26 cellular contexts compared by ENCODE assay signal in the genomic region with DNA sequence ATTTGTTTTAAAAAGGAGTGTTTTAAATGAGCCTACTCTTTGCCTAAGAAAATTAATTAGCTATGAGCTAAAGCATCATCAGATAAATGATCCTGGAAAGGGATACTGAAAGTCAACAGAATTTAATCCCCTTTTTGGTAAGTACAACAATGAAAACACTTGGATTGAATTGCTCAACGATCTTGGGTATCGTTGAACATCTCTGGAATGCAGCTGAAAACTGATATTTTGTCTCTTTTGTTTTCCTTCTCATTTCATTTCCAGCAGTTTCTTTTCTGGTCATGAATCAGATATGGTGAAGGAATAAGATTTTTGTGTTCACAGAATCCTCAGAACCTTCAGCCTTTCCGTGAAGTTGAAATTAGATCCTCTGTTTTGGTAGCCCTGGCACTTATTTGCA.
"Had no signal": no experiment of that assay in that cellular context is flagged by ENCODE, and none has a peak within 500 bp of the region (broad histone marks: within the 10 kb centered on the region; RNA-seq: fewer than 3 reads in every experiment).

No MANE protein-coding gene starts in this region.

- H3K27ac Mint-ChIP-seq: activated CD8-positive, alpha-beta T cell treated with anti-CD3 and anti-CD28 coated beads, Interleukin-2, amount 10 ng/mL, durations not matched to agents 7 days and 5 days; activated naive CD8-positive, alpha-beta T cell treated with anti-CD3 and anti-CD28 coated beads, Interleukin-2, amount 10 ng/mL, durations not matched to agents 7 days and 5 days; T-helper 1 cell treated with Interleukin-12 subunit alpha and Interleukin-12 subunit beta and Interleukin-4 antibody, amounts not matched to agents 30 μg/mL and 1 μg/mL, for 36 hours had no signal

- H3K9me3 ChIP-seq: adrenal gland, breast epithelium, SJSA1 had no signal

- ATAC-seq: activated CD4-positive, CD25-positive, alpha-beta regulatory T cell treated with anti-CD3 and anti-CD28 coated beads, Interleukin-2, amount 50 U/mL, for 24 hours; activated CD8-positive, alpha-beta T cell treated with anti-CD3 and anti-CD28 coated beads, Interleukin-2, amount 10 ng/mL, durations not matched to agents 7 days and 5 days; Panc1 had no signal

- H3K27ac ChIP-seq: adrenal gland, breast epithelium, RWPE1, SJSA1 had no signal

- H3K4me1 Mint-ChIP-seq: activated naive CD8-positive, alpha-beta T cell treated with anti-CD3 and anti-CD28 coated beads, Interleukin-2, amount 10 ng/mL, durations not matched to agents 7 days and 5 days had no signal

- H3K27me3 ChIP-seq: adrenal gland, breast epithelium, SJSA1 had no signal

- DNase-seq: activated CD4-positive, alpha-beta T cell treated with anti-CD3 and anti-CD28 coated beads for 4 hours; activated CD8-positive, alpha-beta memory T cell treated with anti-CD3 and anti-CD28 coated beads, Interleukin-2, amount 50 U/mL, for 48 hours; activated CD8-positive, alpha-beta T cell treated with anti-CD3 and anti-CD28 coated beads, Interleukin-2, amount 10 ng/mL, durations not matched to agents 7 days and 5 days; activated naive CD4-positive, alpha-beta T cell treated with anti-CD3 and anti-CD28 coated beads, Interleukin-2, amount 50 U/mL, for 16 hours; activated naive CD8-positive, alpha-beta T cell treated with anti-CD3 and anti-CD28 coated beads, Interleukin-2, amount 10 ng/mL, durations not matched to agents 7 days and 5 days; activated T-cell treated with anti-CD3 and anti-CD28 coated beads, Interleukin-2, amount 50 U/mL, for 1 hour; adrenal gland; aorta; caudate nucleus; NCI-H1105 treated with DMSO at 0.1 percent for 48 hours; NCI-H1436 treated with DMSO at 0.1 percent for 48 hours; NCI-H187; NCI-H2081; NCI-H2171; NCI-H345; NCI-H510A treated with DMSO at 0.1 percent for 48 hours; NCI-H69; NK-92 treated with Interleukin-12 subunit alpha and Interleukin-12 subunit beta, amount 100 ng/mL, for 24 hours; OCI-M1; Right ventricle myocardium superior had no signal

- H3K4me1 ChIP-seq: adrenal gland, breast epithelium, SJSA1 had no signal

- H3K4me3 ChIP-seq: adrenal gland, breast epithelium, SJSA1 had no signal

- H3K9me3 Mint-ChIP-seq: activated naive CD8-positive, alpha-beta T cell treated with anti-CD3 and anti-CD28 coated beads, Interleukin-2, amount 10 ng/mL, durations not matched to agents 7 days and 5 days had no signal

- H3K27me3 Mint-ChIP-seq: activated naive CD8-positive, alpha-beta T cell treated with anti-CD3 and anti-CD28 coated beads, Interleukin-2, amount 10 ng/mL, durations not matched to agents 7 days and 5 days had no signal

- H3K36me3 Mint-ChIP-seq: activated naive CD8-positive, alpha-beta T cell treated with anti-CD3 and anti-CD28 coated beads, Interleukin-2, amount 10 ng/mL, durations not matched to agents 7 days and 5 days had no signal

- H3K36me3 ChIP-seq: adrenal gland, breast epithelium, SJSA1 had no signal

- H3K4me3 Mint-ChIP-seq: activated CD8-positive, alpha-beta T cell treated with anti-CD3 and anti-CD28 coated beads, Interleukin-2, amount 10 ng/mL, durations not matched to agents 7 days and 5 days; activated naive CD8-positive, alpha-beta T cell treated with anti-CD3 and anti-CD28 coated beads, Interleukin-2, amount 10 ng/mL, durations not matched to agents 7 days and 5 days; T-helper 1 cell treated with Interleukin-12 subunit alpha and Interleukin-12 subunit beta and Interleukin-4 antibody, amounts not matched to agents 30 μg/mL and 1 μg/mL, for 36 hours had no signal
